10 cellular contexts compared by ENCODE assay signal in the genomic region with DNA sequence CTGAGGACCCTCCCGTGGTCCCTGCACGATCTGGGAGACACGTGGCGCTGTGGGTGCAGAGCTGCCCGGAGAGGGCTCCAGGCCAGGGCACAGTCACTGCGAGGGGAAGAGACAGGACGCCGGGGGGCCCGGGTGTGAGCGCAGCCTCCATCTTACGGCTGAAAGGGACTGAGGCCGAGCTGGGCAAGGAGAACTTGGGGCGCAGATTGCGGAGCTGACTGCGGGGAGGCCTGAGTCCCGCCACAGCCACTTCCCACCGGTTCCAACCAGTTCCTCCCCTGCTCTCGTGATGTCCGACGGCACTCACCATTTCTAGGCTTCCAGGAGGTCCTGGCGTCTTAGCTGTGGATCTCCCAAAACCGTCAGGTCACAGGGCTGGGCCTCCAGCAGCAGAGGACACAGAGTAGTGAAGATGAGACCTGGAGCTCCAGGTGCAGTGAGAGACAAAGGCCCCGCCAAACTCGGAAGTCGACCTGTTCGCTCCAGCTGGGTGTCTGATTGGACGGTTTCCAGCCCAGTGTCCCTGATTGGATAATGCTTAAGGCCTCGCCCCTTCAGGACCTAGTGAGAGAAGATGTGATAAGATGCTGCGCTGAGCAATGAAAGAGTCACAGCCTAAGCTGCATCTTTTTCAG. TPM values are rescaled to one million over a fixed set of nuclear protein-coding genes. Genes with fewer than 3 reads are reported as not detected.
DNase-seq lines count a peak whose midpoint lies in the region; ATAC-seq, FAIRE-seq and TF ChIP-seq lines count a peak whose summit lies in the region.
"Had no signal": no experiment of that assay in that cellular context is flagged by ENCODE, and none has a peak within 500 bp of the region (broad histone marks: within the 10 kb centered on the region; RNA-seq: fewer than 3 reads in every experiment).

No MANE protein-coding gene starts in this region.

- peak; percentile 62 for DNase-seq in T follicular helper cell (ENCODE audit: low read depth)
- peak; percentile 20 for DNase-seq in activated T-helper 2 cell treated with anti-CD3 and anti-CD28 coated beads, Interferon-gamma antibody, Interleukin-2, Interleukin-4, amounts not matched to agents 10 μg/mL and 5 μg/mL and 100 μg/mL, durations not matched to agents 14 hours and 24 hours and 36 hours (ENCODE audit: low spot score)
- no peak for DNase-seq in keratinocyte (ENCODE audit: low read depth, low spot score)
- DNase-seq in stimulated activated naive B cell treated with anti-CD40 and anti-IgM and Interleukin-4, amounts not matched to agents 10 μg/mL and 1 μg/mL and 100 μg/mL, for 72 hours: peak; percentile 64
- no peak for DNase-seq in tibial nerve (ENCODE audit: low spot score in 2 of 2)
- DNase-seq in A673 (ENCODE audit: low spot score): no peak
- no peak for DNase-seq in ovary

- no TSS peak for BruUV-seq in A673 (replicated peaks; lab: Mats Ljungman, UMichigan)

- H3K36me3 ChIP-seq in keratinocyte (ENCODE audit: control insufficient read depth in 2 of 2, extremely low read depth in 1 of 2, insufficient read depth in 2 of 2, low read length in 2 of 2) (no peaks in the 10 kb centered on the region), tibial nerve (no peaks in the 10 kb centered on the region), A673 (ENCODE audit: insufficient read depth, low read length, poor library complexity, severe bottlenecking) (no peaks in the 10 kb centered on the region), ovary (no peaks in the 10 kb centered on the region)
- H3K36me3 ChIP-seq: pancreas had no signal

- no peaks in the 10 kb centered on the region for H3K79me2 ChIP-seq in keratinocyte (ENCODE audit: control insufficient read depth, insufficient read depth, low read length)

- no peak overlapping the region for H3K27ac Mint-ChIP-seq in activated T-helper 2 cell treated with anti-CD3 and anti-CD28 coated beads, Interferon-gamma antibody, Interleukin-2, Interleukin-4, amounts not matched to agents 10 μg/mL and 5 μg/mL and 100 μg/mL, durations not matched to agents 14 hours and 24 hours and 36 hours
- H3K27ac Mint-ChIP-seq in stimulated activated naive B cell treated with anti-CD40 and anti-IgM and Interleukin-4, amounts not matched to agents 10 μg/mL and 1 μg/mL and 100 μg/mL, for 72 hours: peak overlapping the region; percentile 90

- no peaks in the 10 kb centered on the region for H3K27me3 Mint-ChIP-seq in activated T-helper 2 cell treated with anti-CD3 and anti-CD28 coated beads, Interferon-gamma antibody, Interleukin-2, Interleukin-4, amounts not matched to agents 10 μg/mL and 5 μg/mL and 100 μg/mL, durations not matched to agents 14 hours and 24 hours and 36 hours (ENCODE audit: low read depth)
- peaks cover 0 to 7% of the 10 kb centered on the region in 2 donors for H3K27me3 Mint-ChIP-seq in stimulated activated naive B cell treated with anti-CD40 and anti-IgM and Interleukin-4, amounts not matched to agents 10 μg/mL and 1 μg/mL and 100 μg/mL, for 72 hours

- no peak for FAIRE-seq in keratinocyte (lab: Jason Lieb, UNC)

- H4K20me1 ChIP-seq in keratinocyte (ENCODE audit: control insufficient read depth, extremely low read depth, insufficient read depth, low read length): no peaks in the 10 kb centered on the region

- TF ChIP-seq POLR2A in tibial nerve (IDR thresholded peaks at IDR 0.05) (no peak), ovary (IDR thresholded peaks at IDR 0.05) (no peak)

- H3K4me3 ChIP-seq in keratinocyte (ENCODE audit: control insufficient read depth in 2 of 3, extremely low read depth in 1 of 3, insufficient read depth in 2 of 3, low read depth in 1 of 3, low read length in 3 of 3) (no peak overlapping the region), tibial nerve (peak overlapping the region in 1 of 4 donors; percentile 9), A673 (ENCODE audit: low read depth, low read length, poor library complexity, severe bottlenecking) (no peak overlapping the region), ovary (no peak overlapping the region)
- H3K4me3 ChIP-seq: pancreas had no signal

- dilution Hi-C loops in keratinocyte (cut with MboI; ENCODE audit: extremely low pct_ligation_motif_present, low sequenced_read_pairs): no loop called here

- peaks cover 1% of the 10 kb centered on the region for H3K4me1 Mint-ChIP-seq in activated T-helper 2 cell treated with anti-CD3 and anti-CD28 coated beads, Interferon-gamma antibody, Interleukin-2, Interleukin-4, amounts not matched to agents 10 μg/mL and 5 μg/mL and 100 μg/mL, durations not matched to agents 14 hours and 24 hours and 36 hours (ENCODE audit: low read depth)
- peaks cover 17 to 30% of the 10 kb centered on the region in 2 donors for H3K4me1 Mint-ChIP-seq in stimulated activated naive B cell treated with anti-CD40 and anti-IgM and Interleukin-4, amounts not matched to agents 10 μg/mL and 1 μg/mL and 100 μg/mL, for 72 hours

- H3K4me3 Mint-ChIP-seq in activated T-helper 2 cell treated with anti-CD3 and anti-CD28 coated beads, Interferon-gamma antibody, Interleukin-2, Interleukin-4, amounts not matched to agents 10 μg/mL and 5 μg/mL and 100 μg/mL, durations not matched to agents 14 hours and 24 hours and 36 hours (ENCODE audit: low read depth): peak overlapping the region; percentile 60
- peak overlapping the region; percentile 88 to 89 for H3K4me3 Mint-ChIP-seq in stimulated activated naive B cell treated with anti-CD40 and anti-IgM and Interleukin-4, amounts not matched to agents 10 μg/mL and 1 μg/mL and 100 μg/mL, for 72 hours

- no peak for TF ChIP-seq CTCF in keratinocyte (optimal IDR thresholded peaks at IDR 0.05 in 1 of 3, IDR thresholded peaks at IDR 0.05 in 1 of 3, conservative IDR thresholded peaks at IDR 0.05 in 1 of 3; ENCODE audit: extremely low read depth in 1 of 3, insufficient read depth in 2 of 3, low read length in 3 of 3)
- no peak for TF ChIP-seq CTCF in tibial nerve (IDR thresholded peaks at IDR 0.05)
- no peak for TF ChIP-seq CTCF in A673 (conservative IDR thresholded peaks at IDR 0.05; ENCODE audit: low read depth, low read length)
- TF ChIP-seq CTCF in ovary (IDR thresholded peaks at IDR 0.05): no peak

- ATAC-seq in stimulated activated naive B cell treated with anti-CD40 and anti-IgM and Interleukin-4, amounts not matched to agents 10 μg/mL and 1 μg/mL and 100 μg/mL, for 72 hours (replicated peaks): peak; percentile 66
- ATAC-seq in HG02763 (IDR thresholded peaks at IDR 0.05; ENCODE audit: unreplicated experiment): no peak
- ATAC-seq: pancreas had no signal

- 15 to 27% methylated on average over 24 to 27 of the region's 29 CpGs for WGBS in tibial nerve, 2 donors
- 19 to 32% (median 25%) methylated on average over 29 of the region's 29 CpGs for WGBS in ovary, 3 donors

- intact Hi-C loops in activated T-helper 2 cell treated with anti-CD3 and anti-CD28 coated beads, Interferon-gamma antibody, Interleukin-2, Interleukin-4, amounts not matched to agents 10 μg/mL and 5 μg/mL and 100 μg/mL, durations not matched to agents 14 hours and 24 hours and 36 hours (cut with micrococcal nuclease): no loop called here
- intact Hi-C loops in A673 (cut with micrococcal nuclease; ENCODE audit: unreplicated experiment) (no loop called here), ovary (cut with DNase I) (no loop called here)

- no peak overlapping the region for H3K4me2 ChIP-seq in keratinocyte (ENCODE audit: control insufficient read depth, extremely low read depth, insufficient read depth, low read depth, low read length)

- H3K9me3 Mint-ChIP-seq in activated T-helper 2 cell treated with anti-CD3 and anti-CD28 coated beads, Interferon-gamma antibody, Interleukin-2, Interleukin-4, amounts not matched to agents 10 μg/mL and 5 μg/mL and 100 μg/mL, durations not matched to agents 14 hours and 24 hours and 36 hours: peaks cover 43% of the 10 kb centered on the region
- peaks cover 3 to 7% of the 10 kb centered on the region in 2 donors for H3K9me3 Mint-ChIP-seq in stimulated activated naive B cell treated with anti-CD40 and anti-IgM and Interleukin-4, amounts not matched to agents 10 μg/mL and 1 μg/mL and 100 μg/mL, for 72 hours

- peaks cover 36% of the 10 kb centered on the region for H3K36me3 Mint-ChIP-seq in activated T-helper 2 cell treated with anti-CD3 and anti-CD28 coated beads, Interferon-gamma antibody, Interleukin-2, Interleukin-4, amounts not matched to agents 10 μg/mL and 5 μg/mL and 100 μg/mL, durations not matched to agents 14 hours and 24 hours and 36 hours (ENCODE audit: low read depth)
- peaks cover 6 to 13% of the 10 kb centered on the region in 2 donors for H3K36me3 Mint-ChIP-seq in stimulated activated naive B cell treated with anti-CD40 and anti-IgM and Interleukin-4, amounts not matched to agents 10 μg/mL and 1 μg/mL and 100 μg/mL, for 72 hours

- H3K9ac ChIP-seq in keratinocyte (ENCODE audit: control insufficient read depth, extremely low read depth, insufficient read depth, low read length): no peak overlapping the region

- no peaks in the 10 kb centered on the region for H3K9me1 ChIP-seq in keratinocyte (ENCODE audit: control insufficient read depth, extremely low read depth, insufficient read depth, low read length)

- H3K9me3 ChIP-seq in keratinocyte (ENCODE audit: control insufficient read depth, low read depth, low read length) (peaks cover 4% of the 10 kb centered on the region), tibial nerve (no peaks in the 10 kb centered on the region), A673 (ENCODE audit: low read depth, low read length, poor library complexity, severe bottlenecking) (no peaks in the 10 kb centered on the region), ovary (no peaks in the 10 kb centered on the region)
- H3K9me3 ChIP-seq: pancreas had no signal

- H3K27me3 ChIP-seq in keratinocyte (ENCODE audit: control insufficient read depth, extremely low read depth, insufficient read depth, low read length) (no peaks in the 10 kb centered on the region), tibial nerve (peaks cover 0 to 11% of the 10 kb centered on the region in 2 donors), A673 (replicated peaks; ENCODE audit: insufficient read depth, low read depth, low read length, poor library complexity) (no peaks in the 10 kb centered on the region), ovary (no peaks in the 10 kb centered on the region)
- H3K27me3 ChIP-seq: pancreas had no signal

- H3K4me1 ChIP-seq in keratinocyte (ENCODE audit: control insufficient read depth, extremely low read depth, insufficient read depth, low read length) (no peaks in the 10 kb centered on the region), tibial nerve (no peaks in the 10 kb centered on the region), A673 (ENCODE audit: insufficient read depth, low read length, poor library complexity, severe bottlenecking) (no peaks in the 10 kb centered on the region), ovary (ENCODE audit: insufficient read depth) (peaks cover 1% of the 10 kb centered on the region)
- H3K4me1 ChIP-seq: pancreas had no signal

- no peak for TF ChIP-seq EP300 in tibial nerve (IDR thresholded peaks at IDR 0.05)
- TF ChIP-seq EP300 in ovary (IDR thresholded peaks at IDR 0.05): no peak

- H2AFZ ChIP-seq in keratinocyte (ENCODE audit: control insufficient read depth, low read length): peak overlapping the region; percentile 44

- POLR2A ChIA-PET in A673 (lab: Charles Lee; ENCODE audit: low non-redundant PET): no interaction called here

- H3K27ac ChIP-seq in keratinocyte (ENCODE audit: control insufficient read depth, insufficient read depth, low read length) (no peak overlapping the region), tibial nerve (no peak overlapping the region), A673 (ENCODE audit: low read depth, low read length, poor library complexity, severe bottlenecking) (no peak overlapping the region), ovary (no peak overlapping the region)
- H3K27ac ChIP-seq: pancreas had no signal

- CTCF ChIA-PET in A673 (lab: Charles Lee): no interaction called here

RNA-seq across cellular contexts. Expression of gene ZNF253, which starts 4.8 kb away (rescaled TPM):
- total RNA-seq in activated T-helper 2 cell treated with anti-CD3 and anti-CD28 coated beads, Interferon-gamma antibody, Interleukin-2, Interleukin-4, amounts not matched to agents 10 μg/mL and 5 μg/mL and 100 μg/mL, durations not matched to agents 14 hours and 24 hours and 36 hours: 8.6 and 9.9 TPM in 2 replicates
- 1.8 to 2.3 TPM (median 2.0 TPM) in 3 replicates for polyA plus RNA-seq in keratinocyte
- 3.7 TPM for polyA plus RNA-seq in keratinocyte (2011; ENCODE audit: low read depth)
- 0.84 and 1.5 TPM in 2 replicates for polyA plus RNA-seq in keratinocyte (2011; cell fraction: cytosol; rRNA removed)
- polyA plus RNA-seq in keratinocyte (2011; cell fraction: nucleus; rRNA removed): 3.4 and 4.1 TPM in 2 replicates
- 1.8 and 1.9 TPM in 2 replicates for polyA plus RNA-seq in keratinocyte (2012; ENCODE audit: low replicate concordance)
- 1.1 to 2.8 TPM (median 2.6 TPM) in 3 replicates for polyA minus RNA-seq in keratinocyte
- polyA minus RNA-seq in keratinocyte (2011; cell fraction: cytosol; rRNA and poly(A)+ RNA removed): 1.2 TPM
- 2.2 and 4.0 TPM in 2 replicates for polyA minus RNA-seq in keratinocyte (2011; cell fraction: nucleus; rRNA and poly(A)+ RNA removed)
- total RNA-seq in tibial nerve: 10 to 100 TPM in 3 of 4 donors, 1 to 10 TPM in 1; 9.0 to 19.0 (median 10.7) TPM
- total RNA-seq in A673 (2021): 10.0 and 13.7 TPM in 2 replicates
- 10 to 100 TPM in 6 of 7 donors, 1 to 10 TPM in 1; 9.1 to 20.3 (median 15.1) TPM for total RNA-seq in ovary
- 10 to 100 TPM; 12.7 to 16.8 TPM for polyA plus RNA-seq in ovary

RNA-seq across cellular contexts. Expression of gene ZNF506, which starts 39.3 kb away (rescaled TPM):
- total RNA-seq in activated T-helper 2 cell treated with anti-CD3 and anti-CD28 coated beads, Interferon-gamma antibody, Interleukin-2, Interleukin-4, amounts not matched to agents 10 μg/mL and 5 μg/mL and 100 μg/mL, durations not matched to agents 14 hours and 24 hours and 36 hours: 13.2 and 15.1 TPM in 2 replicates
- 5.6 to 9.7 TPM (median 8.7 TPM) in 3 replicates for polyA plus RNA-seq in keratinocyte
- 6.2 TPM for polyA plus RNA-seq in keratinocyte (2011; ENCODE audit: low read depth)
- 5.4 and 8.3 TPM in 2 replicates for polyA plus RNA-seq in keratinocyte (2011; cell fraction: cytosol; rRNA removed)
- 13.8 and 16.5 TPM in 2 replicates for polyA plus RNA-seq in keratinocyte (2011; cell fraction: nucleus; rRNA removed)
- polyA plus RNA-seq in keratinocyte (2012; ENCODE audit: low replicate concordance): 5.5 and 9.0 TPM in 2 replicates
- 12.3 to 12.9 TPM (median 12.8 TPM) in 3 replicates for polyA minus RNA-seq in keratinocyte
- 8.6 TPM for polyA minus RNA-seq in keratinocyte (2011; cell fraction: cytosol; rRNA and poly(A)+ RNA removed)
- polyA minus RNA-seq in keratinocyte (2011; cell fraction: nucleus; rRNA and poly(A)+ RNA removed): 14.6 and 26.1 TPM in 2 replicates
- total RNA-seq in tibial nerve: 10 to 100 TPM; 29.4 to 50.0 (median 43.2) TPM
- total RNA-seq in A673 (2021): 13.7 and 14.7 TPM in 2 replicates
- total RNA-seq in ovary: 10 to 100 TPM; 23.9 to 46.1 (median 29.6) TPM
- 10 to 100 TPM; 10.3 to 20.3 TPM for polyA plus RNA-seq in ovary

RNA-seq across cellular contexts. Expression of gene ZNF93, which starts 39.9 kb away (rescaled TPM):
- 7.1 and 7.6 TPM in 2 replicates for total RNA-seq in activated T-helper 2 cell treated with anti-CD3 and anti-CD28 coated beads, Interferon-gamma antibody, Interleukin-2, Interleukin-4, amounts not matched to agents 10 μg/mL and 5 μg/mL and 100 μg/mL, durations not matched to agents 14 hours and 24 hours and 36 hours
- 4.3 to 4.8 TPM (median 4.8 TPM) in 3 replicates for polyA plus RNA-seq in keratinocyte
- polyA plus RNA-seq in keratinocyte (2011; ENCODE audit: low read depth): 0.59 TPM
- 2.7 and 3.9 TPM in 2 replicates for polyA plus RNA-seq in keratinocyte (2011; cell fraction: cytosol; rRNA removed)
- 5.4 and 6.3 TPM in 2 replicates for polyA plus RNA-seq in keratinocyte (2011; cell fraction: nucleus; rRNA removed)
- polyA plus RNA-seq in keratinocyte (2012; ENCODE audit: low replicate concordance): 2.0 and 3.2 TPM in 2 replicates
- 1.4 to 8.3 TPM (median 7.6 TPM) in 3 replicates for polyA minus RNA-seq in keratinocyte
- polyA minus RNA-seq in keratinocyte (2011; cell fraction: cytosol; rRNA and poly(A)+ RNA removed): 3.5 TPM
- polyA minus RNA-seq in keratinocyte (2011; cell fraction: nucleus; rRNA and poly(A)+ RNA removed): 4.4 and 7.1 TPM in 2 replicates
- 1 to 10 TPM; 1.5 to 5.4 (median 4.0) TPM for total RNA-seq in tibial nerve
- total RNA-seq in A673 (2021): 8.7 and 13.1 TPM in 2 replicates
- 10 to 100 TPM in 2 of 7 donors, 1 to 10 TPM in 5; 4.9 to 15.2 (median 7.7) TPM for total RNA-seq in ovary
- polyA plus RNA-seq in ovary: 1 to 10 TPM; 5.5 to 8.9 TPM
- total RNA-seq: NCI-H460 had no signal

Comparison
In these comparisons a context has a peak if more than half of its experiments do, and no peak if none do; other contexts are left out.
1. DNase-seq: peak in T follicular helper cell (single experiment), activated T-helper 2 cell treated with anti-CD3 and anti-CD28 coated beads, Interferon-gamma antibody, Interleukin-2, Interleukin-4, amounts not matched to agents 10 μg/mL and 5 μg/mL and 100 μg/mL, durations not matched to agents 14 hours and 24 hours and 36 hours (single experiment) and stimulated activated naive B cell treated with anti-CD40 and anti-IgM and Interleukin-4, amounts not matched to agents 10 μg/mL and 1 μg/mL and 100 μg/mL, for 72 hours (single experiment); none in keratinocyte (single experiment), tibial nerve (0 of 2), A673 (single experiment) and ovary (0 of 5).